24 cellular contexts compared by ENCODE assay signal in the genomic region with DNA sequence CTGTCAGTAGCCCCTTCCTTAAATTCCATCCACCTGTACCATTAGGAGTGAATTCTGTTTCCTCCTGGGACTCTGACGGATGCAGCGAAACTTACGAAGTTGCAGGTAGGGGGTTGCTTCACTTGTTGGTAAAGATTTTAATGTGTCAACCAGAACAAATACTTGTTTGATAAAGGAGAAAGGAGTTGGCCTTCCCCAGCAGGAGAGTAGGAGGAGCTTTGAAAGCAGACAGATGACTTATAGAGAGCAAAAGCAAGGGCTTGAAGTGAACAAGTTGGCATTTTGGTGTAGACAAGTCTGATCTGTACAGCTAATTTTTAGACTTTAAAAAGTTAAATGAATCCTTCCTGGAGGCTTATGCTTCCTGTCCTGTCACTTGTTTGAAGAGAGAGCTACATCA. TPM values are rescaled to one million over a fixed set of nuclear protein-coding genes. Genes with fewer than 3 reads are reported as not detected.
"Had no signal": no experiment of that assay in that cellular context is flagged by ENCODE, and none has a peak within 500 bp of the region (broad histone marks: within the 10 kb centered on the region; RNA-seq: fewer than 3 reads in every experiment).

No MANE protein-coding gene starts in this region.

- H3K27me3 Mint-ChIP-seq: naive B cell; stimulated activated naive CD8-positive, alpha-beta T cell treated with anti-CD3 and anti-CD28 coated beads, Interleukin-15, Interleukin-2, amounts not matched to agents 100 ng/mL and 50 ng/mL, for 24 hours had no signal

- H3K27ac ChIP-seq: left ventricle myocardium inferior, ovary, prostate gland, sigmoid colon, spleen, suprapubic skin, thoracic aorta, tibial artery, upper lobe of right lung had no signal

- H3K36me3 ChIP-seq: left ventricle myocardium inferior, ovary, prostate gland, sigmoid colon, spleen, suprapubic skin, thoracic aorta, tibial artery, upper lobe of right lung had no signal

- H3K4me3 Mint-ChIP-seq: mesothelial cell of epicardium; naive B cell; natural killer cell treated with Interleukin-12 subunit alpha and Interleukin-12 subunit beta and Interleukin-15 and Interleukin-18, amount 100 ng/mL, for 72 hours; stimulated activated effector memory CD8-positive, alpha-beta T cell treated with anti-CD3 and anti-CD28 coated beads, Interleukin-12 subunit alpha, Interleukin-12 subunit beta, amount 100 ng/mL, for 72 hours; stimulated activated naive CD8-positive, alpha-beta T cell treated with anti-CD3 and anti-CD28 coated beads, Interleukin-15, Interleukin-2, amounts not matched to agents 100 ng/mL and 50 ng/mL, for 24 hours had no signal

- H3K36me3 Mint-ChIP-seq: natural killer cell treated with Interleukin-12 subunit alpha and Interleukin-12 subunit beta and Interleukin-15 and Interleukin-18, amount 100 ng/mL, for 72 hours; stimulated activated effector memory CD8-positive, alpha-beta T cell treated with anti-CD3 and anti-CD28 coated beads, Interleukin-12 subunit alpha, Interleukin-12 subunit beta, amount 100 ng/mL, for 72 hours had no signal

- DNase-seq: islet precursor cell; left ventricle myocardium inferior; mesendoderm; naive B cell; ovary; posterior cingulate gyrus; right cardiac atrium; sigmoid colon; small intestine; spleen; stimulated activated CD4-positive, alpha-beta T cell treated with anti-CD3 and anti-CD28 coated beads, Interleukin-4, amount 100 ng/mL, for 24 hours; stimulated activated naive CD4-positive, alpha-beta T cell; tibial artery; trophoblast cell; upper lobe of right lung had no signal

- H3K27me3 ChIP-seq: ovary, sigmoid colon, spleen, suprapubic skin, tibial artery, upper lobe of right lung had no signal

- ATAC-seq: natural killer cell treated with Interleukin-12 subunit alpha and Interleukin-12 subunit beta and Interleukin-15 and Interleukin-18, amount 100 ng/mL, for 72 hours; right cardiac atrium; upper lobe of right lung had no signal

- H3K4me3 ChIP-seq: left ventricle myocardium inferior, lung, ovary, prostate gland, sigmoid colon, spleen, suprapubic skin, thoracic aorta, tibial artery, upper lobe of right lung had no signal

- H3K4me1 ChIP-seq: left ventricle myocardium inferior, prostate gland, sigmoid colon, spleen, suprapubic skin, tibial artery, upper lobe of right lung had no signal

- H3K27ac Mint-ChIP-seq: mesothelial cell of epicardium; naive B cell; natural killer cell treated with Interleukin-12 subunit alpha and Interleukin-12 subunit beta and Interleukin-15 and Interleukin-18, amount 100 ng/mL, for 72 hours; stimulated activated effector memory CD8-positive, alpha-beta T cell treated with anti-CD3 and anti-CD28 coated beads, Interleukin-12 subunit alpha, Interleukin-12 subunit beta, amount 100 ng/mL, for 72 hours; stimulated activated naive CD8-positive, alpha-beta T cell treated with anti-CD3 and anti-CD28 coated beads, Interleukin-15, Interleukin-2, amounts not matched to agents 100 ng/mL and 50 ng/mL, for 24 hours had no signal

- H3K4me1 Mint-ChIP-seq: mesothelial cell of epicardium; naive B cell; stimulated activated effector memory CD8-positive, alpha-beta T cell treated with anti-CD3 and anti-CD28 coated beads, Interleukin-12 subunit alpha, Interleukin-12 subunit beta, amount 100 ng/mL, for 72 hours had no signal

- H3K9me3 ChIP-seq: ovary, prostate gland, suprapubic skin, thoracic aorta, tibial artery, upper lobe of right lung had no signal

RNA-seq across cellular contexts. Expression of a gene that starts 38.1 kb away (rescaled TPM):
- total RNA-seq: kidney epithelial cell had no signal
